In genomic region chr2:64609229-64609994, GRCh38 we compare ENCODE assay signal across 8 cellular contexts. TPM values are rescaled to one million over a fixed set of nuclear protein-coding genes. Genes with fewer than 3 reads are reported as not detected.
DNase-seq lines count a peak whose midpoint lies in the region; ATAC-seq and TF ChIP-seq lines count a peak whose summit lies in the region.

No MANE protein-coding gene starts in this region.

- H3K9me3 Mint-ChIP-seq in stimulated activated naive B cell treated with anti-CD40 and anti-IgM and Interleukin-4, amounts not matched to agents 10 μg/mL and 1 μg/mL and 100 μg/mL, for 72 hours, result no peaks in the 10 kb centered on the region

- H3K4me1 ChIP-seq in Loucy (ENCODE audit: insufficient read depth, low read length, poor library complexity, severe bottlenecking), result peaks cover 5% of the 10 kb centered on the region
- peaks cover 29% of the 10 kb centered on the region for H3K4me1 ChIP-seq in mucosa of descending colon (ENCODE audit: low read depth)

- H3K9me2 ChIP-seq in Loucy (replicated peaks; ENCODE audit: low read depth, low read length), result no peaks in the 10 kb centered on the region

- ATAC-seq in GM21367 (IDR thresholded peaks at IDR 0.05; ENCODE audit: unreplicated experiment), result peak; percentile 35
- ATAC-seq in mucosa of descending colon, result peak; percentile 79
- ATAC-seq in stimulated activated naive B cell treated with anti-CD40 and anti-IgM and Interleukin-4, amounts not matched to agents 10 μg/mL and 1 μg/mL and 100 μg/mL, for 72 hours (replicated peaks), result peak; percentile 32 to 57

- H3K27me3 ChIP-seq in Loucy (ENCODE audit: insufficient read depth, low read length, poor library complexity, severe bottlenecking), result no peaks in the 10 kb centered on the region

- peaks cover 36 to 44% of the 10 kb centered on the region in 2 donors for H3K4me1 Mint-ChIP-seq in stimulated activated naive B cell treated with anti-CD40 and anti-IgM and Interleukin-4, amounts not matched to agents 10 μg/mL and 1 μg/mL and 100 μg/mL, for 72 hours

- H3K4me3 ChIP-seq in Loucy (ENCODE audit: low read length, poor library complexity, severe bottlenecking) (peak overlapping the region; percentile 66), epithelial cell of proximal tubule (ENCODE audit: low read depth, low read length) (peak overlapping the region; percentile 59), mucosa of descending colon (no peak overlapping the region)

- no peak for TF ChIP-seq CTCF in Loucy (conservative IDR thresholded peaks at IDR 0.05; ENCODE audit: low read length)
- no peak for TF ChIP-seq CTCF in epithelial cell of proximal tubule (conservative IDR thresholded peaks at IDR 0.05; ENCODE audit: low read depth, low read length)
- peak; percentile 65 for TF ChIP-seq CTCF in mucosa of descending colon (IDR thresholded peaks at IDR 0.05)

- peak overlapping the region; percentile 94 for H2AFZ ChIP-seq in Loucy (ENCODE audit: low read length)

- H3K4me3 Mint-ChIP-seq in stimulated activated naive B cell treated with anti-CD40 and anti-IgM and Interleukin-4, amounts not matched to agents 10 μg/mL and 1 μg/mL and 100 μg/mL, for 72 hours, result peak overlapping the region; percentile 87 to 92

- peak overlapping the region; percentile 66 for H3K4me2 ChIP-seq in Loucy (ENCODE audit: low read depth, low read length, poor library complexity, severe bottlenecking)

- H3F3A ChIP-seq in Loucy (ENCODE audit: low read depth), result no peaks in the 10 kb centered on the region

- H3K36me3 ChIP-seq in Loucy (ENCODE audit: insufficient read depth, low read length) (no peaks in the 10 kb centered on the region), mucosa of descending colon (ENCODE audit: low read depth) (no peaks in the 10 kb centered on the region)

- H3K79me2 ChIP-seq in Loucy (ENCODE audit: insufficient read depth, low read length), result no peaks in the 10 kb centered on the region

- H3K27ac Mint-ChIP-seq in stimulated activated naive B cell treated with anti-CD40 and anti-IgM and Interleukin-4, amounts not matched to agents 10 μg/mL and 1 μg/mL and 100 μg/mL, for 72 hours, result peak overlapping the region; percentile 96

- DNase-seq in Caki2 (ENCODE audit: low read depth) (peak; percentile 30), epithelial cell of proximal tubule (ENCODE audit: low read depth) (no peak), mucosa of descending colon (peak; percentile 68 to 85 (median 81)), NCI-H1694 (lab: John Stamatoyannopoulos, UW) (no peak)
- DNase-seq in activated CD8-positive, alpha-beta memory T cell treated with anti-CD3 and anti-CD28 coated beads for 24 hours, result peak; percentile 89
- peak; percentile 66 for DNase-seq in stimulated activated naive B cell treated with anti-CD40 and anti-IgM and Interleukin-4, amounts not matched to agents 10 μg/mL and 1 μg/mL and 100 μg/mL, for 72 hours

- intact Hi-C loops in mucosa of descending colon (cut with DNase I, micrococcal nuclease), result loop anchor here in 1 of 2 donors (10.0 kb wide), 1 partner anchor 255 kb away; no protein-coding TSS in a partner anchor

- in situ Hi-C loops in Caki2 (cut with HindIII; ENCODE audit: low pct_unique_long_range_greater_than_20kb, low sequenced_read_pairs), result no loop called here

- H3K9me3 ChIP-seq in Loucy (ENCODE audit: insufficient read depth, low read depth, low read length), result no peaks in the 10 kb centered on the region
- H3K9me3 ChIP-seq in mucosa of descending colon, result no peaks in the 10 kb centered on the region

- no peaks in the 10 kb centered on the region for H3K27me3 Mint-ChIP-seq in stimulated activated naive B cell treated with anti-CD40 and anti-IgM and Interleukin-4, amounts not matched to agents 10 μg/mL and 1 μg/mL and 100 μg/mL, for 72 hours

- H4K20me1 ChIP-seq in Loucy (ENCODE audit: insufficient read depth, low read length, poor library complexity, severe bottlenecking), result no peaks in the 10 kb centered on the region

- H3K9ac ChIP-seq in Loucy (ENCODE audit: low read depth, low read length, poor library complexity, severe bottlenecking), result peak overlapping the region; percentile 60

- H3K36me3 Mint-ChIP-seq in stimulated activated naive B cell treated with anti-CD40 and anti-IgM and Interleukin-4, amounts not matched to agents 10 μg/mL and 1 μg/mL and 100 μg/mL, for 72 hours, result no peaks in the 10 kb centered on the region

RNA-seq across cellular contexts. Expression of gene SERTAD2, which starts 44.3 kb away (rescaled TPM):
- 3.4 and 3.5 TPM in 2 replicates for total RNA-seq in Caki2 (2014; rRNA removed; shearing (Covaris generic); ENCODE audit: low replicate concordance)
- total RNA-seq in epithelial cell of proximal tubule (16.9 and 20.9 TPM in 2 replicates), mucosa of descending colon (10 to 100 TPM; 17.3 to 20.6 (median 20.6) TPM)

Comparison
In these comparisons a context has a peak if more than half of its experiments do, and no peak if none do; other contexts are left out.
1. DNase-seq: peak in Caki2 (single experiment), activated CD8-positive, alpha-beta memory T cell treated with anti-CD3 and anti-CD28 coated beads for 24 hours (single experiment), mucosa of descending colon (3 of 3) and stimulated activated naive B cell treated with anti-CD40 and anti-IgM and Interleukin-4, amounts not matched to agents 10 μg/mL and 1 μg/mL and 100 μg/mL, for 72 hours (single experiment); none in epithelial cell of proximal tubule (single experiment) and NCI-H1694 (single experiment).
2. Peak in every context shown above with its lines, with median percentiles within 50 percentile points of each other: ATAC-seq.